2 cellular contexts compared by ENCODE assay signal in genomic region chr5:78353520-78353919, GRCh38.
TF ChIP-seq lines count a peak whose summit lies in the region.

No MANE protein-coding gene starts in this region.

TF ChIP-seq in HepG2, 621 proteins besides CTCF, POLR2A, EP300 and RAD21:
- TF ChIP-seq, protein P1, sequence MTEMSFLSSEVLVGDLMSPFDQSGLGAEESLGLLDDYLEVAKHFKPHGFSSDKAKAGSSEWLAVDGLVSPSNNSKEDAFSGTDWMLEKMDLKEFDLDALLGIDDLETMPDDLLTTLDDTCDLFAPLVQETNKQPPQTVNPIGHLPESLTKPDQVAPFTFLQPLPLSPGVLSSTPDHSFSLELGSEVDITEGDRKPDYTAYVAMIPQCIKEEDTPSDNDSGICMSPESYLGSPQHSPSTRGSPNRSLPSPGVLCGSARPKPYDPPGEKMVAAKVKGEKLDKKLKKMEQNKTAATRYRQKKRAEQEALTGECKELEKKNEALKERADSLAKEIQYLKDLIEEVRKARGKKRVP (CRISPR knock-in tag; IDR thresholded peaks at IDR 0.05), result peak in 1 of 2 experiments; percentile 33; a peak in 1 of 4 replicates
- TF ChIP-seq CEBPB (IDR thresholded peaks at IDR 0.05; ENCODE audit: borderline replicate concordance, low read depth, low read length) (peak; percentile 84), CEBPG (CRISPR knock-in tag; IDR thresholded peaks at IDR 0.05) (peak; percentile 69)
- TF ChIP-seq, protein P2, sequence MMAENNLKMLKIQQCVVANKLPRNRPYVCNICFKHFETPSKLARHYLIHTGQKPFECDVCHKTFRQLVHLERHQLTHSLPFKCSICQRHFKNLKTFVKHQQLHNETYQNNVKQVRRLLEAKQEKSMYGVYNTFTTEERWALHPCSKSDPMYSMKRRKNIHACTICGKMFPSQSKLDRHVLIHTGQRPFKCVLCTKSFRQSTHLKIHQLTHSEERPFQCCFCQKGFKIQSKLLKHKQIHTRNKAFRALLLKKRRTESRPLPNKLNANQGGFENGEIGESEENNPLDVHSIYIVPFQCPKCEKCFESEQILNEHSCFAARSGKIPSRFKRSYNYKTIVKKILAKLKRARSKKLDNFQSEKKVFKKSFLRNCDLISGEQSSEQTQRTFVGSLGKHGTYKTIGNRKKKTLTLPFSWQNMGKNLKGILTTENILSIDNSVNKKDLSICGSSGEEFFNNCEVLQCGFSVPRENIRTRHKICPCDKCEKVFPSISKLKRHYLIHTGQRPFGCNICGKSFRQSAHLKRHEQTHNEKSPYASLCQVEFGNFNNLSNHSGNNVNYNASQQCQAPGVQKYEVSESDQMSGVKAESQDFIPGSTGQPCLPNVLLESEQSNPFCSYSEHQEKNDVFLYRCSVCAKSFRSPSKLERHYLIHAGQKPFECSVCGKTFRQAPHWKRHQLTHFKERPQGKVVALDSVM (CRISPR knock-in tag; IDR thresholded peaks at IDR 0.05), result peak; percentile 18; the same call in 1 of the 2 replicates
- TF ChIP-seq, protein P3, sequence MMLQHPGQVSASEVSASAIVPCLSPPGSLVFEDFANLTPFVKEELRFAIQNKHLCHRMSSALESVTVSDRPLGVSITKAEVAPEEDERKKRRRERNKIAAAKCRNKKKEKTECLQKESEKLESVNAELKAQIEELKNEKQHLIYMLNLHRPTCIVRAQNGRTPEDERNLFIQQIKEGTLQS (CRISPR knock-in tag; IDR thresholded peaks at IDR 0.05), result no peak
TF ChIP-seq in HepG2: peak in this region for 4.

TF ChIP-seq in H1, 55 proteins besides CTCF, POLR2A, EP300 and RAD21:
- TF ChIP-seq CEBPB (IDR thresholded peaks at IDR 0.05; ENCODE audit: low read depth, low read length) (peak; percentile 51; the same call in 1 of the 2 replicates), GTF2F1 (IDR thresholded peaks at IDR 0.05; ENCODE audit: borderline replicate concordance, low read depth, low read length) (no peak)
